ENCODE assay signal across 16 cellular contexts in the genomic region with DNA sequence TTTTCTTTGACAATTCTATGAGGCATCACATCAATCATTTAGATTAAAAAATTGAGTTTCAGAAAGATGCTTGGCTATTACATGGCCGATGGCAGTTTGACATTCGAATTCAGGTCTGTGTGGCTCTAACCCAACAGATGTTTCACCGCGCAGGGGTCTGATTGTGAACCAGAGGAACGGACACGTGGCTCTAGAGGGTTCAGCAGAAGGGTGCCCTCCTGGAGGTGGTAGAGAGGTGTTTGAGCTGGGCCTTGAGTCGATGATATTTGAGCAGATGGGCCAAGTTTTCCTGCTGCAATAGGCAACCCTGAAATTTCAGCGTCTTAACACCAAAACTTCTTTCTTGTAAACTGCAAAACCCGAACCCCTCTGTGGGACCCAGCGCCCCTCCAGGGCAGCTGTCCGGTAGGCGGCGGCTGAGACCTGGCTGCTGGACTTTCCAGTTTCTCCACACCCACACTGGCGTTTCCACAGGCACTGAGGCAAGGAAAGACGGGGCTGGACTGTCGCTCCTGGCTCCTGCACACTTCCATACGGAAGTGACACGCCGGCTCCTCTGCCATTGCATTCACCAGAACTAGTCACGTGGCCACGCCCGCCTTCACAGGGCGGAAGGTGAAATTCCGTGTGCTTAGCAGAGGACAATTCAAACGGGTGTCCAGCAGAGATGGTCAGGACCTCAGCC. TPM values are rescaled to one million over a fixed set of nuclear protein-coding genes. Genes with fewer than 3 reads are reported as not detected.
DNase-seq lines count a peak whose midpoint lies in the region; ATAC-seq, FAIRE-seq and TF ChIP-seq lines count a peak whose summit lies in the region.
"Had no signal": no experiment of that assay in that cellular context is flagged by ENCODE, and none has a peak within 500 bp of the region (broad histone marks: within the 10 kb centered on the region; RNA-seq: fewer than 3 reads in every experiment).

No MANE protein-coding gene starts in this region.

- peaks cover 0 to 11% (median 7%) of the 10 kb centered on the region in 4 experiments; a peak in 4 of 7 replicates for H3K4me1 ChIP-seq in H1 (replicated peaks in 1 of 4; ENCODE audit: control insufficient read depth in 3 of 4, insufficient read depth in 4 of 4, low read length in 3 of 4)

- no peaks in the 10 kb centered on the region for H3K79me1 ChIP-seq in H1 (ENCODE audit: low read depth, low read length)

- H4K5ac ChIP-seq in H1 (ENCODE audit: insufficient read length, low read depth, low read length), result peak overlapping the region; percentile 10

- H2AK5ac ChIP-seq in H1 (ENCODE audit: low read depth, low read length), result no peak overlapping the region

- no peak overlapping the region for H3K56ac ChIP-seq in H1 (replicated peaks; ENCODE audit: insufficient read length, low read depth, low read length)

- no peak overlapping the region for H4K8ac ChIP-seq in H1 (ENCODE audit: extremely low read depth, insufficient read depth, low read length)

- H3K9me3 ChIP-seq in H1 (ENCODE audit: insufficient read depth in 2 of 2, low read depth in 1 of 2, low read length in 1 of 2) (no peaks in the 10 kb centered on the region; a peak in 1 of 4 replicates), WERI-Rb-1 (ENCODE audit: severe bottlenecking) (no peaks in the 10 kb centered on the region)

- H3K27me3 Mint-ChIP-seq in natural killer cell (ENCODE audit: low read depth in 2 of 2) (peaks cover 30 to 43% of the 10 kb centered on the region in 2 donors), glutamatergic neuron (ENCODE audit: unreplicated experiment) (no peaks in the 10 kb centered on the region)
- peaks cover 31 to 38% of the 10 kb centered on the region in 2 donors for H3K27me3 Mint-ChIP-seq in natural killer cell treated with Interleukin-12 subunit alpha and Interleukin-12 subunit beta and Interleukin-15 and Interleukin-18, amount 100 ng/mL, for 72 hours

- intact Hi-C loops in natural killer cell (cut with micrococcal nuclease), result no loop called here

- no peak for FAIRE-seq in H1 (lab: Jason Lieb, UNC)
- FAIRE-seq: colon, keratinocyte had no signal

- 91% methylated on average over 25 of the region's 25 CpGs; no CpG with 5 or more reads in 1 of the 2 experiments for WGBS in H1 (ENCODE audit: extremely low coverage in 1 of 2, insufficient coverage in 1 of 2, insufficient read length in 1 of 2, insufficient replicate concordance in 2 of 2, low coverage in 1 of 2, low lambda C conversion rate in 2 of 2, missing lambda C conversion rate in 1 of 2), 2 experiments

- H3K23ac ChIP-seq in H1 (ENCODE audit: insufficient read length), result no peak overlapping the region

- CTCF ChIA-PET in H1 (lab: Charles Lee; ENCODE audit: partially characterized antibody), result no interaction called here

- peak overlapping the region; percentile 15 for H4K91ac ChIP-seq in H1 (replicated peaks; ENCODE audit: insufficient read length, low read length)

- TF ChIP-seq EP300 in H1 (IDR thresholded peaks at IDR 0.05; ENCODE audit: borderline replicate concordance in 1 of 2, low read depth in 2 of 2, low read length in 2 of 2), result no peak

- no peaks in the 10 kb centered on the region for H3K36me3 Mint-ChIP-seq in natural killer cell
- no peaks in the 10 kb centered on the region for H3K36me3 Mint-ChIP-seq in natural killer cell treated with Interleukin-12 subunit alpha and Interleukin-12 subunit beta and Interleukin-15 and Interleukin-18, amount 100 ng/mL, for 72 hours
- peaks cover 14% of the 10 kb centered on the region for H3K36me3 Mint-ChIP-seq in glutamatergic neuron (ENCODE audit: unreplicated experiment)
- H3K36me3 Mint-ChIP-seq: CD8-positive, alpha-beta memory T cell had no signal

- H3K4me2 ChIP-seq in H1 (ENCODE audit: insufficient read depth in 1 of 2, low read depth in 2 of 2, low read length in 2 of 2), result no peak overlapping the region

- no peak overlapping the region for H2AFZ ChIP-seq in H1 (ENCODE audit: low read length)

- no peaks in the 10 kb centered on the region for H3K79me2 ChIP-seq in H1 (ENCODE audit: control insufficient read depth in 1 of 2, insufficient read depth in 2 of 2, low read length in 2 of 2)

- H3K9me3 Mint-ChIP-seq in natural killer cell, result no peaks in the 10 kb centered on the region
- no peaks in the 10 kb centered on the region for H3K9me3 Mint-ChIP-seq in natural killer cell treated with Interleukin-12 subunit alpha and Interleukin-12 subunit beta and Interleukin-15 and Interleukin-18, amount 100 ng/mL, for 72 hours
- peaks cover 3% of the 10 kb centered on the region for H3K9me3 Mint-ChIP-seq in glutamatergic neuron (ENCODE audit: unreplicated experiment)
- H3K9me3 Mint-ChIP-seq: activated T-cell treated with anti-CD3 and anti-CD28 coated beads, Interleukin-2, amount 50 U/mL, for 4 hours had no signal

- no peak overlapping the region for H2BK20ac ChIP-seq in H1 (ENCODE audit: low read length)

- POLR2A ChIA-PET in H1 (lab: Charles Lee; ENCODE audit: partially characterized antibody), result no interaction called here

- H3K27ac ChIP-seq in H1 (ENCODE audit: low read depth, low read length) (no peak overlapping the region), WERI-Rb-1 (no peak overlapping the region)

- no peak overlapping the region; the same call in 1 of the 2 replicates for H3K18ac ChIP-seq in H1 (ENCODE audit: extremely low read depth, low read length)

- H3K27me3 ChIP-seq in H1 (replicated peaks in 1 of 4; ENCODE audit: control insufficient read depth in 3 of 4, extremely low read depth in 1 of 4, insufficient read depth in 3 of 4, low read length in 3 of 4) (no peaks in the 10 kb centered on the region), WERI-Rb-1 (ENCODE audit: insufficient read depth, low read depth, severe bottlenecking) (no peaks in the 10 kb centered on the region)

- H4K20me1 ChIP-seq in H1 (replicated peaks in 1 of 2; ENCODE audit: control insufficient read depth in 1 of 2, insufficient read depth in 2 of 2, low read length in 2 of 2), result no peaks in the 10 kb centered on the region

- H2BK15ac ChIP-seq in H1 (ENCODE audit: low read length), result no peak overlapping the region

- no peaks in the 10 kb centered on the region for H3K4me1 Mint-ChIP-seq in natural killer cell
- no peaks in the 10 kb centered on the region for H3K4me1 Mint-ChIP-seq in natural killer cell treated with Interleukin-12 subunit alpha and Interleukin-12 subunit beta and Interleukin-15 and Interleukin-18, amount 100 ng/mL, for 72 hours (ENCODE audit: low read depth in 2 of 2)
- H3K4me1 Mint-ChIP-seq in glutamatergic neuron (ENCODE audit: low read depth, unreplicated experiment), result no peaks in the 10 kb centered on the region
- H3K4me1 Mint-ChIP-seq: CD8-positive, alpha-beta memory T cell had no signal

- TF ChIP-seq POLR2A in H1 (IDR thresholded peaks at IDR 0.05; ENCODE audit: control extremely low read depth in 1 of 2, low read depth in 2 of 2, low read length in 2 of 2), result no peak

- no peak overlapping the region for H3K4me3 ChIP-seq in H1 (ENCODE audit: extremely low read depth in 1 of 4, insufficient read depth in 2 of 4, low read depth in 3 of 4, low read length in 4 of 4)
- H3K4me3 ChIP-seq in WERI-Rb-1 (ENCODE audit: low read depth, low read length), result no peak overlapping the region

- H3K4me3 Mint-ChIP-seq in natural killer cell, result peak overlapping the region; percentile 14
- H3K4me3 Mint-ChIP-seq in natural killer cell treated with Interleukin-12 subunit alpha and Interleukin-12 subunit beta and Interleukin-15 and Interleukin-18, amount 100 ng/mL, for 72 hours, result no peak overlapping the region
- no peak overlapping the region for H3K4me3 Mint-ChIP-seq in glutamatergic neuron (ENCODE audit: unreplicated experiment)
- H3K4me3 Mint-ChIP-seq: activated T-cell treated with anti-CD3 and anti-CD28 coated beads, Interleukin-2, amount 50 U/mL, for 4 hours had no signal

- DNase-seq in natural killer cell, result no peak
- DNase-seq in natural killer cell treated with Interleukin-12 subunit alpha and Interleukin-12 subunit beta and Interleukin-15 and Interleukin-18, amount 100 ng/mL, for 72 hours (ENCODE audit: low spot score), result no peak
- no peak for DNase-seq in H1 (ENCODE audit: low read depth in 1 of 2, low spot score in 2 of 2)
- DNase-seq in glutamatergic neuron, result no peak
- DNase-seq in WERI-Rb-1, result no peak
- DNase-seq: activated CD4-positive, CD25-positive, alpha-beta regulatory T cell treated with anti-CD3 and anti-CD28 coated beads, Interleukin-2, amount 50 U/mL, for 72 hours; activated T-cell treated with anti-CD3 and anti-CD28 coated beads, Interleukin-2, amount 50 U/mL, for 4 hours; CD8-positive, alpha-beta memory T cell; erythroblast; NCI-H1048; substantia nigra had no signal

- no peak for TF ChIP-seq RAD21 in H1 (IDR thresholded peaks at IDR 0.05 in 1 of 2, conservative IDR thresholded peaks at IDR 0.05 in 1 of 2; ENCODE audit: low read depth in 2 of 2, low read length in 2 of 2)

- no peak overlapping the region for H3K9ac ChIP-seq in H1 (replicated peaks in 1 of 4; ENCODE audit: extremely low read depth in 1 of 4, low read depth in 3 of 4, low read length in 3 of 4)

- TF ChIP-seq CTCF in natural killer cell (IDR thresholded peaks at IDR 0.05) (no peak), H1 (IDR thresholded peaks at IDR 0.05; ENCODE audit: control extremely low read depth in 1 of 3, insufficient read depth in 1 of 3, low read depth in 1 of 3, low read length in 3 of 3) (no peak), glutamatergic neuron (IDR thresholded peaks at IDR 0.05; ENCODE audit: partially characterized antibody, unreplicated experiment) (no peak), WERI-Rb-1 (IDR thresholded peaks at IDR 0.05; ENCODE audit: low read depth, low read length) (no peak)

- no peak overlapping the region for H3K27ac Mint-ChIP-seq in natural killer cell
- no peak overlapping the region for H3K27ac Mint-ChIP-seq in natural killer cell treated with Interleukin-12 subunit alpha and Interleukin-12 subunit beta and Interleukin-15 and Interleukin-18, amount 100 ng/mL, for 72 hours
- no peak overlapping the region for H3K27ac Mint-ChIP-seq in glutamatergic neuron (ENCODE audit: unreplicated experiment)
- H3K27ac Mint-ChIP-seq: CD8-positive, alpha-beta memory T cell had no signal

- ATAC-seq in natural killer cell, result no peak
- ATAC-seq in natural killer cell treated with Interleukin-12 subunit alpha and Interleukin-12 subunit beta and Interleukin-15 and Interleukin-18, amount 100 ng/mL, for 72 hours, result no peak
- ATAC-seq in HG03280 (IDR thresholded peaks at IDR 0.05; ENCODE audit: unreplicated experiment), result peak; percentile 88
- ATAC-seq in GM18502 (IDR thresholded peaks at IDR 0.05; ENCODE audit: poor library complexity, unreplicated experiment), result no peak
- ATAC-seq: activated T-cell treated with anti-CD3 and anti-CD28 coated beads, Interleukin-2, amount 50 U/mL, for 4 hours; SK-N-SH treated with all-trans-retinoic acid at 6 μM for 48 hours had no signal

- H2BK12ac ChIP-seq in H1 (ENCODE audit: low read depth, low read length), result no peak overlapping the region

- H2BK5ac ChIP-seq in H1 (ENCODE audit: low read depth, low read length), result peak overlapping the region; percentile 66; the same call in 1 of the 2 replicates

- H3K4ac ChIP-seq in H1 (replicated peaks; ENCODE audit: insufficient read length, low read depth, low read length), result no peak overlapping the region

- H3K23me2 ChIP-seq in H1 (ENCODE audit: low read depth, low read length), result no peaks in the 10 kb centered on the region; the same call in 1 of the 2 replicates

- H3K36me3 ChIP-seq in H1 (ENCODE audit: control insufficient read depth in 2 of 4, insufficient read depth in 4 of 4, low read length in 3 of 4), result no peaks in the 10 kb centered on the region
- H3K36me3 ChIP-seq in WERI-Rb-1, result no peaks in the 10 kb centered on the region

- no peak overlapping the region for H2BK120ac ChIP-seq in H1 (replicated peaks; ENCODE audit: low read depth, low read length)

- no peak overlapping the region for H3K14ac ChIP-seq in H1 (ENCODE audit: insufficient read length)

RNA-seq across cellular contexts. Expression of gene AFDN, which starts 11.3 kb away (rescaled TPM):
- total RNA-seq in natural killer cell (1 to 10 TPM; 6.3 to 9.3 (median 7.9) TPM), glutamatergic neuron (ENCODE audit: unreplicated experiment) (552 TPM)
- 10 to 100 TPM; 36.6 to 37.9 TPM for total RNA-seq in natural killer cell treated with Interleukin-12 subunit alpha and Interleukin-12 subunit beta and Interleukin-15 and Interleukin-18, amount 100 ng/mL, for 72 hours
- total RNA-seq in H1 (2021; fragmentation: NEBNext Ultra II Directional; extraction: Animal tissue kit (Norgen Biotek cat#: 25700)), result 192 and 196 TPM in 2 replicates
- polyA plus RNA-seq in H1 (2011; rRNA removed), result 53.4 and 58.7 TPM in 2 replicates
- polyA plus RNA-seq in H1 (2011; cell fraction: cytosol; rRNA removed), result 95.2 TPM
- polyA plus RNA-seq in H1 (2011; cell fraction: nucleus; rRNA removed), result 239 TPM
- polyA plus RNA-seq in H1 (2012, experiment 1 of 2), result 116 to 142 TPM (median 133 TPM) in 4 replicates
- 6.9 TPM for polyA plus RNA-seq in H1 (2012, experiment 2 of 2)
- polyA plus RNA-seq in H1 (2013, experiment 1 of 2), result 132 TPM
- 117 TPM for polyA plus RNA-seq in H1 (2013, experiment 2 of 2)
- 177 and 199 TPM in 2 replicates for polyA minus RNA-seq in H1 (2011; rRNA and poly(A)+ RNA removed)
- 154 TPM for polyA minus RNA-seq in H1 (2011; cell fraction: cytosol; rRNA and poly(A)+ RNA removed)
- polyA minus RNA-seq in H1 (2011; cell fraction: nucleus; rRNA and poly(A)+ RNA removed), result 329 TPM
